In the genomic region with DNA sequence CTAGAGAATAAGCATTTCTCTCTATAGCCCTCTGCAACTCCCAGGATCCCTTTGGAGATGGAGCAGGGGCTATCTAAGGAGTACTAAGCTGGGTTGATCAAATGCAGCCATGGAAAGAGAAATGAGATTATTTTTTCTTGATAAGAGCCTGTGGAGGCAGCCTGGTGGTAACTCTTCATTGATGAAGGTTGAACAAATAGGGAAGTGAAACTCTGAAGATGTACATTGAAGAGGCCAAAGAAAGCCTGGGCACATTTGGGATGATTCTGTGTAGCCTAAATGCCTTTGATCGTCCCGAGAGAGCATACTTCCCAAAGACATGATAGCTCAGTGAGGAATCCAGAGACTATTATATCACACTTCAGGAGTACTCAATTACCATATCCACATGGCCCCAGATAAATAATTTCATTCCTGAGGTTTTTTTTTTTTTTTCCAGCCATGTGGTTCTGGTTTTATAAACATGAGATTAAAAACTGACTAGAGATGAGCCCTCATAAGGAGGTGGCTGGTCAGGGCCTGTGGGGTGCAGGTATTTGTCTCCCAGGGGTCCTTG, we compare ENCODE assay signal across 10 cellular contexts.
DNase-seq lines count a peak whose midpoint lies in the region; ATAC-seq and TF ChIP-seq lines count a peak whose summit lies in the region.
"Had no signal": no experiment of that assay in that cellular context is flagged by ENCODE, and none has a peak within 500 bp of the region (broad histone marks: within the 10 kb centered on the region; RNA-seq: fewer than 3 reads in every experiment).

No MANE protein-coding gene starts in this region.

- no peak overlapping the region for H4K91ac ChIP-seq in IMR-90 (ENCODE audit: insufficient read depth, low read depth, low read length)

- no peak for TF ChIP-seq POLR2A in IMR-90 (IDR thresholded peaks at IDR 0.05; ENCODE audit: low read depth, low read length)

- H3K4me2 ChIP-seq in IMR-90 (ENCODE audit: low read depth, low read length) (no peak overlapping the region), OCI-LY7 (ENCODE audit: low read length) (no peak overlapping the region), PC-3 (ENCODE audit: low read length) (no peak overlapping the region)

- H3K4ac ChIP-seq in IMR-90 (ENCODE audit: low read depth, low read length), result no peak overlapping the region

- POLR2A ChIA-PET in IMR-90 (lab: Charles Lee; ENCODE audit: unreplicated experiment) (no interaction called here), OCI-LY7 (lab: Charles Lee) (no interaction called here), PC-3 (lab: Charles Lee; ENCODE audit: unreplicated experiment) (no interaction called here)

- H4K20me1 ChIP-seq in IMR-90 (ENCODE audit: insufficient read depth, low read length) (no peaks in the 10 kb centered on the region), OCI-LY7 (ENCODE audit: insufficient read depth, low read length) (no peaks in the 10 kb centered on the region), PC-3 (ENCODE audit: low read length) (no peaks in the 10 kb centered on the region)

- no peaks in the 10 kb centered on the region for H3F3A ChIP-seq in PC-3 (ENCODE audit: low read length, unreplicated experiment)

- CTCF ChIA-PET in IMR-90 (lab: Yijun Ruan, JAX), result interaction anchor here (0.7 kb wide), 1 partner anchor 506 kb away, joined by 9 read pairs; the partner anchor contains the start of gene ELP2
- CTCF ChIA-PET in OCI-LY7 (lab: Charles Lee; ENCODE audit: unreplicated experiment), result no interaction called here
- CTCF ChIA-PET in PC-3 (lab: Charles Lee), result no interaction called here

- H2AK9ac ChIP-seq in IMR-90 (replicated peaks; ENCODE audit: low read depth, low read length, poor library complexity), result no peak overlapping the region

- in situ Hi-C loops in IMR-90 (cut with MboI; ENCODE audit: low sequenced_read_pairs), result no loop called here

- ATAC-seq in GM19043 (IDR thresholded peaks at IDR 0.05; ENCODE audit: low read depth, unreplicated experiment) (peak; percentile 25), HG02759 (IDR thresholded peaks at IDR 0.05; ENCODE audit: unreplicated experiment) (peak; percentile 10), IMR-90 (ENCODE audit: low read depth) (peak; percentile 61), PC-3 (no peak)

- intact Hi-C loops in IMR-90 (cut with micrococcal nuclease) (no loop called here), OCI-LY7 (cut with micrococcal nuclease; ENCODE audit: unreplicated experiment) (no loop called here), PC-3 (cut with micrococcal nuclease) (no loop called here)

- H3K23ac ChIP-seq in IMR-90 (ENCODE audit: low read depth, low read length), result no peak overlapping the region

- no peak overlapping the region for H2AFZ ChIP-seq in IMR-90 (replicated peaks; ENCODE audit: low read length, poor library complexity)
- no peak overlapping the region for H2AFZ ChIP-seq in OCI-LY7 (ENCODE audit: low read length)
- H2AFZ ChIP-seq in PC-3 (ENCODE audit: low read length), result no peak overlapping the region

- no peaks in the 10 kb centered on the region for H3K36me3 ChIP-seq in IMR-90 (ENCODE audit: control insufficient read depth, insufficient read depth, low read length)
- no peaks in the 10 kb centered on the region for H3K36me3 ChIP-seq in OCI-LY7 (ENCODE audit: insufficient read depth, low read length)
- no peaks in the 10 kb centered on the region for H3K36me3 ChIP-seq in PC-3 (ENCODE audit: low read depth, low read length)
- no peaks in the 10 kb centered on the region for H3K36me3 ChIP-seq in BE2C
- H3K36me3 ChIP-seq: Peyer's patch had no signal

- no peak overlapping the region for H3K14ac ChIP-seq in IMR-90 (replicated peaks; ENCODE audit: low read depth, low read length)

- no peak overlapping the region for H4K5ac ChIP-seq in IMR-90 (ENCODE audit: low read depth, low read length)

- H2AK5ac ChIP-seq in IMR-90 (ENCODE audit: low read depth, low read length), result no peak overlapping the region

- TF ChIP-seq CTCF in IMR-90 (conservative IDR thresholded peaks at IDR 0.05; ENCODE audit: low read depth, low read length) (no peak), OCI-LY7 (conservative IDR thresholded peaks at IDR 0.05; ENCODE audit: low read length) (no peak), PC-3 (conservative IDR thresholded peaks at IDR 0.05; ENCODE audit: low read depth, low read length) (no peak), BE2C (IDR thresholded peaks at IDR 0.05; ENCODE audit: low read depth, low read length) (no peak)

- TF ChIP-seq RAD21 in IMR-90 (IDR thresholded peaks at IDR 0.05; ENCODE audit: low read length), result no peak

- no peak overlapping the region for H3K56ac ChIP-seq in IMR-90 (ENCODE audit: extremely low read depth, insufficient read depth, low read length)

- no peak overlapping the region for H2BK15ac ChIP-seq in IMR-90 (ENCODE audit: low read depth, low read length)

- H3K79me2 ChIP-seq in OCI-LY7 (ENCODE audit: insufficient read depth, low read depth, low read length), result no peaks in the 10 kb centered on the region
- H3K79me2 ChIP-seq in PC-3 (ENCODE audit: low read length), result no peaks in the 10 kb centered on the region

- no TSS peak for BruUV-seq in IMR-90 (replicated peaks; lab: Mats Ljungman, UMichigan)
- no TSS peak for BruUV-seq in OCI-LY7 (replicated peaks; lab: Mats Ljungman, UMichigan)
- BruUV-seq in PC-3 (replicated peaks; lab: Mats Ljungman, UMichigan), result no TSS peak

- H3K18ac ChIP-seq in IMR-90 (ENCODE audit: low read depth, low read length), result peak overlapping the region; percentile 77

- dilution Hi-C loops in IMR-90 (cut with HindIII; ENCODE audit: low sequenced_read_pairs, unreplicated experiment), result no loop called here

- H3K9me3 ChIP-seq in IMR-90 (ENCODE audit: control insufficient read depth, insufficient read depth, low read length), result no peaks in the 10 kb centered on the region
- no peaks in the 10 kb centered on the region for H3K9me3 ChIP-seq in OCI-LY7 (ENCODE audit: low read length)
- no peaks in the 10 kb centered on the region for H3K9me3 ChIP-seq in PC-3 (ENCODE audit: low read length)
- no peaks in the 10 kb centered on the region for H3K9me3 ChIP-seq in BE2C
- H3K9me3 ChIP-seq: Peyer's patch had no signal

- no CpG with 5 or more reads among the region's 2 CpGs for WGBS in IMR-90 (ENCODE audit: extremely low coverage in 2 of 2, insufficient read length in 1 of 2), 2 experiments

- H3K79me1 ChIP-seq in IMR-90 (ENCODE audit: low read depth in 1 of 2, low read length in 2 of 2), result no peaks in the 10 kb centered on the region

- H4K8ac ChIP-seq in IMR-90 (ENCODE audit: low read depth in 2 of 2, low read length in 2 of 2), result no peak overlapping the region

- H2BK120ac ChIP-seq in IMR-90 (ENCODE audit: low read depth, low read length), result no peak overlapping the region

- H3K9me2 ChIP-seq in OCI-LY7 (ENCODE audit: insufficient read depth, low read length) (no peaks in the 10 kb centered on the region), PC-3 (replicated peaks; ENCODE audit: low read length) (no peaks in the 10 kb centered on the region)

- no peaks in the 10 kb centered on the region for H3K27me3 ChIP-seq in IMR-90 (ENCODE audit: control insufficient read depth, insufficient read depth, low read length)
- no peaks in the 10 kb centered on the region for H3K27me3 ChIP-seq in PC-3 (ENCODE audit: low read length)
- no peaks in the 10 kb centered on the region for H3K27me3 ChIP-seq in BE2C
- H3K27me3 ChIP-seq: Peyer's patch had no signal

- DNase-seq in IMR-90 (peak; percentile 30), OCI-LY7 (ENCODE audit: low spot score) (no peak), dermis blood vessel endothelial cell (no peak), PC-3 (no peak), BE2C (no peak)
- DNase-seq: MM.1S, NCI-H446 treated with DMSO at 0.1 percent for 48 hours, Peyer's patch had no signal

- H3K4me1 ChIP-seq in IMR-90 (ENCODE audit: control insufficient read depth, insufficient read depth, low read length) (peaks cover 28% of the 10 kb centered on the region), OCI-LY7 (ENCODE audit: insufficient read depth, low read length, poor library complexity, severe bottlenecking) (no peaks in the 10 kb centered on the region), PC-3 (ENCODE audit: insufficient read depth, low read length) (no peaks in the 10 kb centered on the region), BE2C (no peaks in the 10 kb centered on the region)
- H3K4me1 ChIP-seq: Peyer's patch had no signal

- no peak overlapping the region for H3K4me3 ChIP-seq in IMR-90 (ENCODE audit: insufficient read depth, low read depth, low read length)
- H3K4me3 ChIP-seq in OCI-LY7 (ENCODE audit: low read depth, low read length, poor library complexity, severe bottlenecking), result no peak overlapping the region
- no peak overlapping the region for H3K4me3 ChIP-seq in PC-3 (ENCODE audit: low read length)
- no peak overlapping the region for H3K4me3 ChIP-seq in BE2C (ENCODE audit: low read depth, low read length)
- H3K4me3 ChIP-seq: Peyer's patch had no signal

- peaks cover 16% of the 10 kb centered on the region; the same call in 1 of the 2 replicates for H3K9me1 ChIP-seq in IMR-90 (ENCODE audit: insufficient read depth, low read length)

- H3K27ac ChIP-seq in IMR-90 (ENCODE audit: insufficient read depth, low read length), result no peak overlapping the region
- no peak overlapping the region for H3K27ac ChIP-seq in OCI-LY7 (ENCODE audit: low read depth, low read length, poor library complexity, severe bottlenecking)
- H3K27ac ChIP-seq in PC-3 (ENCODE audit: low read length), result no peak overlapping the region
- H3K27ac ChIP-seq: Peyer's patch had no signal

- H3K9ac ChIP-seq in IMR-90 (ENCODE audit: low read depth, low read length), result no peak overlapping the region
- no peak overlapping the region for H3K9ac ChIP-seq in PC-3 (ENCODE audit: low read length)

- no peak overlapping the region for H2BK20ac ChIP-seq in IMR-90 (ENCODE audit: low read depth, low read length)

- H2BK5ac ChIP-seq in IMR-90 (ENCODE audit: low read depth, low read length, poor library complexity, severe bottlenecking), result no peak overlapping the region

TF ChIP-seq in IMR-90, 13 proteins besides CTCF, POLR2A, EP300 and RAD21 (continues in another document):
- no peak for TF ChIP-seq MXI1 (IDR thresholded peaks at IDR 0.05; ENCODE audit: borderline replicate concordance, low read depth, low read length)
- no peak for TF ChIP-seq BHLHE40 (IDR thresholded peaks at IDR 0.05; ENCODE audit: low read depth, low read length)
- no peak for TF ChIP-seq USF2 (IDR thresholded peaks at IDR 0.05; ENCODE audit: low read depth, low read length)
- no peak for TF ChIP-seq CHD1 (IDR thresholded peaks at IDR 0.05; ENCODE audit: low read depth, low read length)
- TF ChIP-seq SMC3 (IDR thresholded peaks at IDR 0.05; ENCODE audit: low read depth, low read length), result no peak
- TF ChIP-seq CEBPB (IDR thresholded peaks at IDR 0.05; ENCODE audit: low read depth, low read length), result no peak
- TF ChIP-seq MAZ (IDR thresholded peaks at IDR 0.05; ENCODE audit: borderline replicate concordance, low read depth, low read length), result no peak
- TF ChIP-seq MAFK (IDR thresholded peaks at IDR 0.05; ENCODE audit: low read depth, low read length), result no peak
